Comparison of ENCODE assay signal across 26 cellular contexts in genomic region chr10:75460059-75460458, GRCh38. TPM values are rescaled to one million over a fixed set of nuclear protein-coding genes. Genes with fewer than 3 reads are reported as not detected.
"Had no signal": no experiment of that assay in that cellular context is flagged by ENCODE, and none has a peak within 500 bp of the region (broad histone marks: within the 10 kb centered on the region; RNA-seq: fewer than 3 reads in every experiment).

No MANE protein-coding gene starts in this region.

- DNase-seq: colonic mucosa; cortex of kidney; effector CD8-positive, alpha-beta T cell; effector memory CD8-positive, alpha-beta T cell; endodermal cell; erythroblast; esophagus squamous epithelium; foreskin fibroblast; foreskin melanocyte; gastrocnemius medialis; glutamatergic neuron; head of caudate nucleus; heart right ventricle; hippocampal formation; left cardiac atrium; left lung; left ventricle myocardium superior; lower lobe of right lung; mesenchymal stem cell; mucosa of descending colon; naive B cell had no signal

- H3K27ac ChIP-seq: colonic mucosa, epithelial cell of prostate, esophagus squamous epithelium, gastrocnemius medialis, heart right ventricle, left lung, lower lobe of right lung had no signal

- H3K4me3 ChIP-seq: colonic mucosa, esophagus squamous epithelium, gastrocnemius medialis, heart right ventricle, left lung, lower lobe of right lung, mucosa of descending colon had no signal

- H3K27me3 ChIP-seq: colonic mucosa, esophagus squamous epithelium, gastrocnemius medialis, heart right ventricle, left lung had no signal

- FAIRE-seq: islet of Langerhans, keratinocyte had no signal

- ATAC-seq: effector memory CD8-positive, alpha-beta T cell; esophagus mucosa; gastrocnemius medialis; heart right ventricle; left cardiac atrium; left lung; left ventricle myocardium superior; lower lobe of right lung; mucosa of descending colon had no signal

- H3K9me3 ChIP-seq: colonic mucosa, esophagus squamous epithelium, gastrocnemius medialis, heart right ventricle, left lung, lower lobe of right lung, mucosa of descending colon had no signal

- H3K4me1 ChIP-seq: colonic mucosa, gastrocnemius medialis, lower lobe of right lung had no signal

- H3K36me3 ChIP-seq: colonic mucosa, esophagus squamous epithelium, gastrocnemius medialis had no signal

RNA-seq across cellular contexts. Expression of gene LRMDA, which starts 28.6 kb away (rescaled TPM):
- total RNA-seq: myocyte had no signal
- polyA plus RNA-seq: keratinocyte had no signal
